9 cellular contexts compared by ENCODE assay signal in genomic region chr2:216687646-216688045, GRCh38. TPM values are rescaled to one million over a fixed set of nuclear protein-coding genes. Genes with fewer than 3 reads are reported as not detected.
DNase-seq lines count a peak whose midpoint lies in the region; ATAC-seq and TF ChIP-seq lines count a peak whose summit lies in the region.
"Had no signal": no experiment of that assay in that cellular context is flagged by ENCODE, and none has a peak within 500 bp of the region (broad histone marks: within the 10 kb centered on the region; RNA-seq: fewer than 3 reads in every experiment).

No MANE protein-coding gene starts in this region.

- BruUV-seq in Panc1 (replicated peaks; lab: Mats Ljungman, UMichigan): no TSS peak
- BruUV-seq in PC-9 (replicated peaks; lab: Mats Ljungman, UMichigan): no TSS peak

- intact Hi-C loops in Panc1 (cut with micrococcal nuclease; ENCODE audit: unreplicated experiment) (no loop called here), upper lobe of right lung (cut with DNase I) (loop anchor here (10.0 kb wide), 2 partner anchors 827 to 1027 kb away; no protein-coding TSS in a partner anchor), PC-9 (cut with micrococcal nuclease; ENCODE audit: unreplicated experiment) (no loop called here)

- CTCF ChIA-PET in Panc1 (lab: Charles Lee): no interaction called here
- CTCF ChIA-PET in PC-9 (lab: Charles Lee): interaction anchor here (0.6 kb wide), 1 partner anchor 917 kb away, joined by 3 read pairs; no protein-coding TSS in a partner anchor

- H2AFZ ChIP-seq in PC-9: no peak overlapping the region

- POLR2A ChIA-PET in Panc1 (lab: Charles Lee) (no interaction called here), PC-9 (lab: Charles Lee; ENCODE audit: unreplicated experiment) (no interaction called here)

- peaks cover 9% of the 10 kb centered on the region; the same call in 1 of the 2 replicates for H3K27me3 ChIP-seq in Panc1 (ENCODE audit: control insufficient read depth, insufficient read depth, low read length)
- H3K27me3 ChIP-seq in upper lobe of right lung: peaks cover 13% of the 10 kb centered on the region
- no peaks in the 10 kb centered on the region for H3K27me3 ChIP-seq in PC-9 (ENCODE audit: insufficient read depth, low read depth)

- H3K4me1 ChIP-seq in Panc1 (ENCODE audit: control insufficient read depth, insufficient read depth, low read length) (peaks cover 1% of the 10 kb centered on the region; the same call in 1 of the 2 replicates), upper lobe of right lung (peaks cover 2% of the 10 kb centered on the region), PC-9 (replicated peaks; ENCODE audit: insufficient read depth) (peaks cover 5% of the 10 kb centered on the region; the same call in 1 of the 2 replicates)

- in situ Hi-C loops in Panc1 (cut with HindIII; ENCODE audit: low pct_unique_long_range_greater_than_20kb, low sequenced_read_pairs): no loop called here

- no peak overlapping the region for H3K4me2 ChIP-seq in PC-9

- no peaks in the 10 kb centered on the region for H4K20me1 ChIP-seq in PC-9 (ENCODE audit: insufficient read depth)

- peaks cover 1% of the 10 kb centered on the region; the same call in 1 of the 2 replicates for H3F3A ChIP-seq in PC-9 (ENCODE audit: insufficient read depth, low read depth)

- peak; percentile 19 for DNase-seq in stimulated activated CD4-positive, alpha-beta T cell treated with anti-CD3 and anti-CD28 coated beads, Interleukin-12 subunit alpha, Interleukin-12 subunit beta, amount 100 ng/mL, for 4 hours
- DNase-seq in stimulated activated CD4-positive, alpha-beta T cell treated with anti-CD3 and anti-CD28 coated beads, Interleukin-1b, Interleukin-23, amount 100 ng/mL, for 48 hours: no peak
- DNase-seq in Panc1 (ENCODE audit: low read depth, low spot score) (no peak), fibroblast of mammary gland (ENCODE audit: low read depth) (no peak), upper lobe of right lung (peak; percentile 39), hypothalamus (lab: John Stamatoyannopoulos, UW) (no peak), PC-9 (no peak)
- DNase-seq: activated naive CD4-positive, alpha-beta T cell treated with Interleukin-2 at 50 U/mL for 16 hours had no signal

- no peaks in the 10 kb centered on the region for H3K79me2 ChIP-seq in PC-9 (ENCODE audit: low read depth)

- H3K4me3 ChIP-seq in Panc1 (ENCODE audit: low read depth in 2 of 2, low read length in 2 of 2) (no peak overlapping the region), fibroblast of mammary gland (ENCODE audit: control insufficient read depth, low read depth, low read length) (no peak overlapping the region), upper lobe of right lung (no peak overlapping the region), PC-9 (no peak overlapping the region)

- H3K9me3 ChIP-seq in Panc1 (ENCODE audit: control insufficient read depth, insufficient read depth, low read depth, low read length): no peaks in the 10 kb centered on the region
- no peaks in the 10 kb centered on the region for H3K9me3 ChIP-seq in upper lobe of right lung
- H3K9me3 ChIP-seq in PC-9 (ENCODE audit: insufficient read depth, low read depth): no peaks in the 10 kb centered on the region

- peak; percentile 59 for TF ChIP-seq CTCF in Panc1 (IDR thresholded peaks at IDR 0.05)
- TF ChIP-seq CTCF in fibroblast of mammary gland (conservative IDR thresholded peaks at IDR 0.05; ENCODE audit: control insufficient read depth, insufficient read depth, low read depth, low read length): peak; percentile 40
- peak; percentile 29 for TF ChIP-seq CTCF in upper lobe of right lung (IDR thresholded peaks at IDR 0.05)
- no peak; the same call in 1 of the 2 replicates for TF ChIP-seq CTCF in PC-9 (conservative IDR thresholded peaks at IDR 0.05)

- no peak for ATAC-seq in Panc1
- no peak for ATAC-seq in upper lobe of right lung
- no peak for ATAC-seq in GM18520 (IDR thresholded peaks at IDR 0.05; ENCODE audit: unreplicated experiment)

- H3K27ac ChIP-seq in Panc1 (ENCODE audit: low read length) (no peak overlapping the region), upper lobe of right lung (no peak overlapping the region), PC-9 (no peak overlapping the region)

- H3K9me2 ChIP-seq in PC-9 (ENCODE audit: insufficient read depth): no peaks in the 10 kb centered on the region

- no peaks in the 10 kb centered on the region for H3K36me3 ChIP-seq in Panc1 (ENCODE audit: control insufficient read depth, insufficient read depth, low read length)
- H3K36me3 ChIP-seq in upper lobe of right lung: no peaks in the 10 kb centered on the region
- H3K36me3 ChIP-seq in PC-9 (ENCODE audit: low read depth): no peaks in the 10 kb centered on the region

RNA-seq across cellular contexts. Expression of gene IGFBP5, which starts 7.7 kb away (rescaled TPM):
- 1.9 TPM for total RNA-seq in Panc1 (2021; ENCODE audit: unreplicated experiment)
- not detected for polyA plus RNA-seq in Panc1 (2012; ENCODE audit: insufficient read length)
- total RNA-seq in upper lobe of right lung: 169 TPM
- 5.5 and 10.0 TPM in 2 replicates for total RNA-seq in PC-9 (2021)

RNA-seq across cellular contexts. Expression of gene IGFBP2, which starts 54.4 kb away (rescaled TPM):
- 54.8 TPM for total RNA-seq in Panc1 (2021; ENCODE audit: unreplicated experiment)
- 110 TPM for polyA plus RNA-seq in Panc1 (2012; ENCODE audit: insufficient read length)
- 46.1 TPM for total RNA-seq in upper lobe of right lung
- 106 and 133 TPM in 2 replicates for total RNA-seq in PC-9 (2021)

Comparison
In these comparisons a context has a peak if more than half of its experiments do, and no peak if none do; other contexts are left out.
1. DNase-seq: peak in stimulated activated CD4-positive, alpha-beta T cell treated with anti-CD3 and anti-CD28 coated beads, Interleukin-12 subunit alpha, Interleukin-12 subunit beta, amount 100 ng/mL, for 4 hours (single experiment) and upper lobe of right lung (single experiment); none in stimulated activated CD4-positive, alpha-beta T cell treated with anti-CD3 and anti-CD28 coated beads, Interleukin-1b, Interleukin-23, amount 100 ng/mL, for 48 hours (single experiment), Panc1 (single experiment), fibroblast of mammary gland (single experiment), hypothalamus (0 of 51) and PC-9 (0 of 2).
2. RNA of gene IGFBP5, which starts 7.7 kb away (total RNA-seq): 169 TPM in upper lobe of right lung (single experiment); 5.5 to 10.0 TPM in PC-9 and 1.9 TPM in Panc1 (single experiment); every median in the first group is over 10 times any median in the second.